ENCODE assay signal across 1 cellular context in the genomic region with DNA sequence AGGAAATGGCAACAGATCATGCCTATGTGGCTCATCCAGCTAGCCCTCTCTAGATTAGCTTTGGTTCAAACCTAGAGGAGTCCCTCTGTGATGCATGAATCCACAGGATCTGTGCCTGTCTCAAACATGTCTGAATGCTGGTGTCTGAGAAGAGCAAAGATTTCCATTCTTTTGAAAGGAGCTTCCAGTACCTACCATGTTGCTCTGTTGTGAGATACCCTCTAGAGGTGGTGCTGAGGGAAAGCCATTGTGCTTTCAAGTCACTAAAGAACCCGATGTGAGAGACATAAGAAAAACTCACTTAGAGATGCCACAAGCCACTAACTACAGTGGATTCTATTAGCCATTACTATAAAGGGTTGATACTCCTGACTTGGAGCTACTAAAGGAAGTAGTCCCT.
TF ChIP-seq lines count a peak whose summit lies in the region.

No MANE protein-coding gene starts in this region.

TF ChIP-seq in GM23338, 12 proteins besides CTCF, POLR2A, EP300 and RAD21 (continued from another document):
- TF ChIP-seq, protein P1, sequence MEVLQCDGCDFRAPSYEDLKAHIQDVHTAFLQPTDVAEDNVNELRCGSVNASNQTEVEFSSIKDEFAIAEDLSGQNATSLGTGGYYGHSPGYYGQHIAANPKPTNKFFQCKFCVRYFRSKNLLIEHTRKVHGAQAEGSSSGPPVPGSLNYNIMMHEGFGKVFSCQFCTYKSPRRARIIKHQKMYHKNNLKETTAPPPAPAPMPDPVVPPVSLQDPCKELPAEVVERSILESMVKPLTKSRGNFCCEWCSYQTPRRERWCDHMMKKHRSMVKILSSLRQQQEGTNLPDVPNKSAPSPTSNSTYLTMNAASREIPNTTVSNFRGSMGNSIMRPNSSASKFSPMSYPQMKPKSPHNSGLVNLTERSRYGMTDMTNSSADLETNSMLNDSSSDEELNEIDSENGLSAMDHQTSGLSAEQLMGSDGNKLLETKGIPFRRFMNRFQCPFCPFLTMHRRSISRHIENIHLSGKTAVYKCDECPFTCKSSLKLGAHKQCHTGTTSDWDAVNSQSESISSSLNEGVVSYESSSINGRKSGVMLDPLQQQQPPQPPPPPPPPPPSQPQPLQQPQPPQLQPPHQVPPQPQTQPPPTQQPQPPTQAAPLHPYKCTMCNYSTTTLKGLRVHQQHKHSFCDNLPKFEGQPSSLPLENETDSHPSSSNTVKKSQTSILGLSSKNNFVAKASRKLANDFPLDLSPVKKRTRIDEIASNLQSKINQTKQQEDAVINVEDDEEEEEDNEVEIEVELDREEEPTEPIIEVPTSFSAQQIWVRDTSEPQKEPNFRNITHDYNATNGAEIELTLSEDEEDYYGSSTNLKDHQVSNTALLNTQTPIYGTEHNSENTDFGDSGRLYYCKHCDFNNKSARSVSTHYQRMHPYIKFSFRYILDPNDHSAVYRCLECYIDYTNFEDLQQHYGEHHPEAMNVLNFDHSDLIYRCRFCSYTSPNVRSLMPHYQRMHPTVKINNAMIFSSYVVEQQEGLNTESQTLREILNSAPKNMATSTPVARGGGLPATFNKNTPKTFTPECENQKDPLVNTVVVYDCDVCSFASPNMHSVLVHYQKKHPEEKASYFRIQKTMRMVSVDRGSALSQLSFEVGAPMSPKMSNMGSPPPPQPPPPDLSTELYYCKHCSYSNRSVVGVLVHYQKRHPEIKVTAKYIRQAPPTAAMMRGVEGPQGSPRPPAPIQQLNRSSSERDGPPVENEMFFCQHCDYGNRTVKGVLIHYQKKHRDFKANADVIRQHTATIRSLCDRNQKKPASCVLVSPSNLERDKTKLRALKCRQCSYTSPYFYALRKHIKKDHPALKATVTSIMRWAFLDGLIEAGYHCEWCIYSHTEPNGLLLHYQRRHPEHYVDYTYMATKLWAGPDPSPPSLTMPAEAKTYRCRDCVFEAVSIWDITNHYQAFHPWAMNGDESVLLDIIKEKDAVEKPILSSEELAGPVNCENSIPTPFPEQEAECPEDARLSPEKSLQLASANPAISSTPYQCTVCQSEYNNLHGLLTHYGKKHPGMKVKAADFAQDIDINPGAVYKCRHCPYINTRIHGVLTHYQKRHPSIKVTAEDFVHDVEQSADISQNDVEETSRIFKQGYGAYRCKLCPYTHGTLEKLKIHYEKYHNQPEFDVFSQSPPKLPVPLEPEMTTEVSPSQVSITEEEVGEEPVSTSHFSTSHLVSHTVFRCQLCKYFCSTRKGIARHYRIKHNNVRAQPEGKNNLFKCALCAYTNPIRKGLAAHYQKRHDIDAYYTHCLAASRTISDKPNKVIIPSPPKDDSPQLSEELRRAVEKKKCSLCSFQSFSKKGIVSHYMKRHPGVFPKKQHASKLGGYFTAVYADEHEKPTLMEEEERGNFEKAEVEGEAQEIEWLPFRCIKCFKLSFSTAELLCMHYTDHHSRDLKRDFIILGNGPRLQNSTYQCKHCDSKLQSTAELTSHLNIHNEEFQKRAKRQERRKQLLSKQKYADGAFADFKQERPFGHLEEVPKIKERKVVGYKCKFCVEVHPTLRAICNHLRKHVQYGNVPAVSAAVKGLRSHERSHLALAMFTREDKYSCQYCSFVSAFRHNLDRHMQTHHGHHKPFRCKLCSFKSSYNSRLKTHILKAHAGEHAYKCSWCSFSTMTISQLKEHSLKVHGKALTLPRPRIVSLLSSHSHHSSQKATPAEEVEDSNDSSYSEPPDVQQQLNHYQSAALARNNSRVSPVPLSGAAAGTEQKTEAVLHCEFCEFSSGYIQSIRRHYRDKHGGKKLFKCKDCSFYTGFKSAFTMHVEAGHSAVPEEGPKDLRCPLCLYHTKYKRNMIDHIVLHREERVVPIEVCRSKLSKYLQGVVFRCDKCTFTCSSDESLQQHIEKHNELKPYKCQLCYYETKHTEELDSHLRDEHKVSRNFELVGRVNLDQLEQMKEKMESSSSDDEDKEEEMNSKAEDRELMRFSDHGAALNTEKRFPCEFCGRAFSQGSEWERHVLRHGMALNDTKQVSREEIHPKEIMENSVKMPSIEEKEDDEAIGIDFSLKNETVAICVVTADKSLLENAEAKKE (CRISPR knock-in tag; IDR thresholded peaks at IDR 0.05), result no peak
- TF ChIP-seq, protein P2, sequence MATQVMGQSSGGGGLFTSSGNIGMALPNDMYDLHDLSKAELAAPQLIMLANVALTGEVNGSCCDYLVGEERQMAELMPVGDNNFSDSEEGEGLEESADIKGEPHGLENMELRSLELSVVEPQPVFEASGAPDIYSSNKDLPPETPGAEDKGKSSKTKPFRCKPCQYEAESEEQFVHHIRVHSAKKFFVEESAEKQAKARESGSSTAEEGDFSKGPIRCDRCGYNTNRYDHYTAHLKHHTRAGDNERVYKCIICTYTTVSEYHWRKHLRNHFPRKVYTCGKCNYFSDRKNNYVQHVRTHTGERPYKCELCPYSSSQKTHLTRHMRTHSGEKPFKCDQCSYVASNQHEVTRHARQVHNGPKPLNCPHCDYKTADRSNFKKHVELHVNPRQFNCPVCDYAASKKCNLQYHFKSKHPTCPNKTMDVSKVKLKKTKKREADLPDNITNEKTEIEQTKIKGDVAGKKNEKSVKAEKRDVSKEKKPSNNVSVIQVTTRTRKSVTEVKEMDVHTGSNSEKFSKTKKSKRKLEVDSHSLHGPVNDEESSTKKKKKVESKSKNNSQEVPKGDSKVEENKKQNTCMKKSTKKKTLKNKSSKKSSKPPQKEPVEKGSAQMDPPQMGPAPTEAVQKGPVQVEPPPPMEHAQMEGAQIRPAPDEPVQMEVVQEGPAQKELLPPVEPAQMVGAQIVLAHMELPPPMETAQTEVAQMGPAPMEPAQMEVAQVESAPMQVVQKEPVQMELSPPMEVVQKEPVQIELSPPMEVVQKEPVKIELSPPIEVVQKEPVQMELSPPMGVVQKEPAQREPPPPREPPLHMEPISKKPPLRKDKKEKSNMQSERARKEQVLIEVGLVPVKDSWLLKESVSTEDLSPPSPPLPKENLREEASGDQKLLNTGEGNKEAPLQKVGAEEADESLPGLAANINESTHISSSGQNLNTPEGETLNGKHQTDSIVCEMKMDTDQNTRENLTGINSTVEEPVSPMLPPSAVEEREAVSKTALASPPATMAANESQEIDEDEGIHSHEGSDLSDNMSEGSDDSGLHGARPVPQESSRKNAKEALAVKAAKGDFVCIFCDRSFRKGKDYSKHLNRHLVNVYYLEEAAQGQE (IDR thresholded peaks at IDR 0.05; ENCODE audit: unreplicated experiment), result no peak
- no peak for TF ChIP-seq CREB1 (CRISPR knock-in tag; IDR thresholded peaks at IDR 0.05; ENCODE audit: low read depth)
- TF ChIP-seq EZH2 (IDR thresholded peaks at IDR 0.05; ENCODE audit: low read depth, unreplicated experiment), result no peak
- no peak for TF ChIP-seq STAT1 (IDR thresholded peaks at IDR 0.05; ENCODE audit: unreplicated experiment)
- no peak for TF ChIP-seq ZNF114 (CRISPR knock-in tag; IDR thresholded peaks at IDR 0.05)
- no peak for TF ChIP-seq EZH2phosphoT487 (IDR thresholded peaks at IDR 0.05; ENCODE audit: unreplicated experiment)
- no peak for TF ChIP-seq NANOG (IDR thresholded peaks at IDR 0.05; ENCODE audit: borderline replicate concordance)
- TF ChIP-seq POLR2AphosphoS5 (IDR thresholded peaks at IDR 0.05; ENCODE audit: low read depth), result no peak
- TF ChIP-seq ZNF331 (CRISPR knock-in tag; IDR thresholded peaks at IDR 0.05; ENCODE audit: low read depth), result no peak
- no peak for TF ChIP-seq JUNB (IDR thresholded peaks at IDR 0.05; ENCODE audit: unreplicated experiment)
